2 cellular contexts compared by ENCODE assay signal in the genomic region with DNA sequence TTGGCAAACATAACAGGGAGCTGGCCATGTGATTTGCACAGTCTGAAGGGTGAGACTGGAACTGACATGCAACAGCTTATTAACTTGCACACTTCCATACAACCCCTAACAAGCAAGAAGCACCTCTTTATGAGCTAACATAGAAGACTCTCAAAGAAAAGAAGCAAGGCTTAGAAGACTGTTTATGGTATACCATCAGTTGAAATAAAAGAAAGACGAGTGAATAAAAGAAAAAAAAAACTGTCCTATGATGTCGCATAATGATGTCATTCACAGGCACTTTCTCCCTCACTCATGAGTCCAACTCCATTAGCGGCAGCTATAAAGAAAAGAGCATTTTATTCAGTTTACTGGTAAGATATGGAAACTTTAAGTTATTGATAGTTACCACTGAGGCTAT.
A peak's percentile ranks its signal among the peaks of the same experiment; 100 is the strongest.
TF ChIP-seq lines count a peak whose summit lies in the region.

No MANE protein-coding gene starts in this region.

TF ChIP-seq in HEK293, 187 proteins besides CTCF, POLR2A, EP300 and RAD21 (continued from another document):
- no peak for TF ChIP-seq ZSCAN5A (tag by site-specific recombination; IDR thresholded peaks at IDR 0.05)
- TF ChIP-seq ZNF398 (tag by site-specific recombination; IDR thresholded peaks at IDR 0.05) = 0 out of 2 replicates have a peak, but pooled peaks have one; percentile 7
- no peak for TF ChIP-seq GFI1B (tag by site-specific recombination; IDR thresholded peaks at IDR 0.05)
- peak; percentile 58; the same call in 1 of the 2 replicates for TF ChIP-seq ZBTB48 (tag by site-specific recombination; IDR thresholded peaks at IDR 0.05)
- no peak for TF ChIP-seq ZNF624 (tag by site-specific recombination; IDR thresholded peaks at IDR 0.05)
- TF ChIP-seq ZNF660 (tag by site-specific recombination; IDR thresholded peaks at IDR 0.05) = 0 out of 2 replicates have a peak, but pooled peaks have one; percentile 13
- no peak for TF ChIP-seq KLF10 (tag by site-specific recombination; IDR thresholded peaks at IDR 0.05)
- peak; percentile 8; the same call in 1 of the 2 replicates for TF ChIP-seq ZNF654 (tag by site-specific recombination; IDR thresholded peaks at IDR 0.05; ENCODE audit: low read depth)
- peak; percentile 90 for TF ChIP-seq ATF2 (tag by site-specific recombination; IDR thresholded peaks at IDR 0.05; ENCODE audit: low read depth)
- peak; percentile 86 for TF ChIP-seq ZNF362 (tag by site-specific recombination; IDR thresholded peaks at IDR 0.05)
- TF ChIP-seq HOXD13 (CRISPR knock-in tag; IDR thresholded peaks at IDR 0.05; ENCODE audit: borderline replicate concordance) = no peak
- TF ChIP-seq ZNF335 (tag by site-specific recombination; conservative IDR thresholded peaks at IDR 0.05) = peak; percentile 67
- TF ChIP-seq ZBTB21 (tag by site-specific recombination; IDR thresholded peaks at IDR 0.05) = peak; percentile 91

TF ChIP-seq in K562, 482 proteins besides CTCF, POLR2A, EP300 and RAD21 (continued from another document):
- TF ChIP-seq, protein P1, sequence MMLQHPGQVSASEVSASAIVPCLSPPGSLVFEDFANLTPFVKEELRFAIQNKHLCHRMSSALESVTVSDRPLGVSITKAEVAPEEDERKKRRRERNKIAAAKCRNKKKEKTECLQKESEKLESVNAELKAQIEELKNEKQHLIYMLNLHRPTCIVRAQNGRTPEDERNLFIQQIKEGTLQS (IDR thresholded peaks at IDR 0.05) = peak; percentile 36; the same call in 1 of the 2 replicates
- TF ChIP-seq, protein P1 (CRISPR knock-in tag; conservative IDR thresholded peaks at IDR 0.05) = no peak
- TF ChIP-seq, protein P2, sequence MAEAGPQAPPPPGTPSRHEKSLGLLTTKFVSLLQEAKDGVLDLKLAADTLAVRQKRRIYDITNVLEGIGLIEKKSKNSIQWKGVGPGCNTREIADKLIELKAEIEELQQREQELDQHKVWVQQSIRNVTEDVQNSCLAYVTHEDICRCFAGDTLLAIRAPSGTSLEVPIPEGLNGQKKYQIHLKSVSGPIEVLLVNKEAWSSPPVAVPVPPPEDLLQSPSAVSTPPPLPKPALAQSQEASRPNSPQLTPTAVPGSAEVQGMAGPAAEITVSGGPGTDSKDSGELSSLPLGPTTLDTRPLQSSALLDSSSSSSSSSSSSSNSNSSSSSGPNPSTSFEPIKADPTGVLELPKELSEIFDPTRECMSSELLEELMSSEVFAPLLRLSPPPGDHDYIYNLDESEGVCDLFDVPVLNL (CRISPR knock-in tag; IDR thresholded peaks at IDR 0.05; ENCODE audit: low read depth) = no peak
- TF ChIP-seq ZNF444 (CRISPR knock-in tag; IDR thresholded peaks at IDR 0.05) (no peak), XRCC5 (IDR thresholded peaks at IDR 0.05; ENCODE audit: low read depth, low read length) (no peak), SMC3 (conservative IDR thresholded peaks at IDR 0.05; ENCODE audit: insufficient read depth, low read depth, low read length) (no peak), ZNF143 (CRISPR knock-in tag; IDR thresholded peaks at IDR 0.05) (no peak), ATF7 (IDR thresholded peaks at IDR 0.05) (peak; percentile 31; the same call in 1 of the 2 replicates)
